ENCODE assay signal across 13 cellular contexts in genomic region chr4:15893967-15894366, GRCh38. TPM values are rescaled to one million over a fixed set of nuclear protein-coding genes. Genes with fewer than 3 reads are reported as not detected.
A peak's percentile ranks its signal among the peaks of the same experiment; 100 is the strongest.
DNase-seq lines count a peak whose midpoint lies in the region; ATAC-seq, FAIRE-seq and TF ChIP-seq lines count a peak whose summit lies in the region.
"Had no signal": no experiment of that assay in that cellular context is flagged by ENCODE, and none has a peak within 500 bp of the region (broad histone marks: within the 10 kb centered on the region; RNA-seq: fewer than 3 reads in every experiment).

No MANE protein-coding gene starts in this region.

- H3K4me1 ChIP-seq in foreskin keratinocyte = peaks cover 48% of the 10 kb centered on the region

- H3K4me3 Mint-ChIP-seq in type B pancreatic cell = peak overlapping the region; percentile 51
- H3K4me3 Mint-ChIP-seq: activated T-cell treated with anti-CD3 and anti-CD28 coated beads, Interleukin-2, amount 50 U/mL, for 72 hours; T-helper 2 cell treated with Interferon-gamma antibody and Interleukin-4, amounts not matched to agents 5 μg/mL and 100 μg/mL, for 36 hours had no signal

- H3K27me3 ChIP-seq in foreskin keratinocyte = no peaks in the 10 kb centered on the region

- H3K27ac ChIP-seq in foreskin keratinocyte = peak overlapping the region; percentile 99

- TF ChIP-seq POLR2A in H54 (IDR thresholded peaks at IDR 0.05; ENCODE audit: low read depth, low read length) = no peak

- TF ChIP-seq CTCF in foreskin keratinocyte (conservative IDR thresholded peaks at IDR 0.05) (no peak), type B pancreatic cell (conservative IDR thresholded peaks at IDR 0.05) (no peak)

- peaks cover 24% of the 10 kb centered on the region for H3K4me1 Mint-ChIP-seq in type B pancreatic cell (ENCODE audit: unreplicated experiment)

- peaks cover 4% of the 10 kb centered on the region for H3K36me3 Mint-ChIP-seq in type B pancreatic cell

- peak; percentile 95 for ATAC-seq in foreskin keratinocyte
- ATAC-seq in HG02884 (IDR thresholded peaks at IDR 0.05; ENCODE audit: unreplicated experiment) = no peak
- ATAC-seq: activated T-cell treated with anti-CD3 and anti-CD28 coated beads, Interleukin-2, amount 50 U/mL, for 72 hours had no signal

- DNase-seq in H54 (ENCODE audit: insufficient read length, low spot score) = peak; percentile 57
- peak; percentile 81 for DNase-seq in T1000 (lab: John Stamatoyannopoulos, UW)
- peak; percentile 99 to 100 for DNase-seq in foreskin keratinocyte
- DNase-seq in type B pancreatic cell (ENCODE audit: extremely low spot score, unreplicated experiment) = no peak
- DNase-seq in NCI-H187 treated with DMSO at 0.1 percent for 48 hours (lab: John Stamatoyannopoulos, UW) = no peak
- DNase-seq in GM19240 (ENCODE audit: insufficient read length, low spot score) = no peak
- DNase-seq in NCI-H2196 (lab: John Stamatoyannopoulos, UW; ENCODE audit: unreplicated experiment) = no peak
- DNase-seq: activated T-cell treated with anti-CD3 and anti-CD28 coated beads, Interleukin-2, amount 50 U/mL, for 72 hours; cortex of kidney; NCI-H69; occipital lobe had no signal

- H3K9me3 Mint-ChIP-seq in type B pancreatic cell = peaks cover 8% of the 10 kb centered on the region
- H3K9me3 Mint-ChIP-seq: activated T-cell treated with anti-CD3 and anti-CD28 coated beads, Interleukin-2, amount 50 U/mL, for 72 hours; T-helper 2 cell treated with Interferon-gamma antibody and Interleukin-4, amounts not matched to agents 5 μg/mL and 100 μg/mL, for 36 hours had no signal

- FAIRE-seq in H54 (lab: Jason Lieb, UNC) = peak; percentile 81

- H3K27ac Mint-ChIP-seq in type B pancreatic cell = peak overlapping the region; percentile 96
- H3K27ac Mint-ChIP-seq: activated T-cell treated with anti-CD3 and anti-CD28 coated beads, Interleukin-2, amount 50 U/mL, for 72 hours; T-helper 2 cell treated with Interferon-gamma antibody and Interleukin-4, amounts not matched to agents 5 μg/mL and 100 μg/mL, for 36 hours had no signal

- H3K27me3 Mint-ChIP-seq in type B pancreatic cell = peaks cover 5% of the 10 kb centered on the region

RNA-seq across cellular contexts. Expression of gene FGFBP1, which starts 44.6 kb away (rescaled TPM):
- total RNA-seq in foreskin keratinocyte = 1,075 and 1,699 TPM in 2 replicates
- polyA plus RNA-seq in foreskin keratinocyte = 1,152 and 1,968 TPM in 2 replicates
- 21.7 and 22.1 TPM in 2 replicates for total RNA-seq in type B pancreatic cell (ENCODE audit: low replicate concordance)
- total RNA-seq: activated T-cell treated with anti-CD3 and anti-CD28 coated beads, Interleukin-2, amount 50 U/mL, for 72 hours; occipital lobe had no signal

Comparison
In these comparisons a context has a peak if more than half of its experiments do, and no peak if none do; other contexts are left out.
1. DNase-seq: peak in H54 (single experiment), T1000 (single experiment) and foreskin keratinocyte (2 of 2); none in type B pancreatic cell (single experiment), NCI-H187 treated with DMSO at 0.1 percent for 48 hours (single experiment), GM19240 (single experiment) and NCI-H2196 (single experiment).
2. RNA of gene FGFBP1, which starts 44.6 kb away (total RNA-seq): 1,075 to 1,699 TPM in foreskin keratinocyte; 21.7 to 22.1 TPM in type B pancreatic cell; every median in the first group is over 10 times any median in the second.